6 cellular contexts compared by ENCODE assay signal in genomic region chr22:23481369-23481768, GRCh38.
"Had no signal": no experiment of that assay in that cellular context is flagged by ENCODE, and none has a peak within 500 bp of the region (broad histone marks: within the 10 kb centered on the region; RNA-seq: fewer than 3 reads in every experiment).

No MANE protein-coding gene starts in this region.

- ATAC-seq: GM23338, HCT116, HepG2 had no signal

- H3K36me3 Mint-ChIP-seq: IgD-negative memory B cell had no signal

- H3K4me1 Mint-ChIP-seq: GM23338 had no signal

- H3K27ac Mint-ChIP-seq: GM23338, HFFc6, IgD-negative memory B cell had no signal

- H3K9me3 Mint-ChIP-seq: GM23338, HFFc6, IgD-negative memory B cell had no signal

- H3K4me3 Mint-ChIP-seq: GM23338, HFFc6 had no signal

- DNase-seq: H7, HFFc6 had no signal
